In genomic region chr6:119340766-119341487, GRCh38 we compare ENCODE assay signal across 12 cellular contexts. TPM values are rescaled to one million over a fixed set of nuclear protein-coding genes. Genes with fewer than 3 reads are reported as not detected.
A peak's percentile ranks its signal among the peaks of the same experiment; 100 is the strongest.
DNase-seq lines count a peak whose midpoint lies in the region; ATAC-seq and TF ChIP-seq lines count a peak whose summit lies in the region.
"Had no signal": no experiment of that assay in that cellular context is flagged by ENCODE, and none has a peak within 500 bp of the region (broad histone marks: within the 10 kb centered on the region; RNA-seq: fewer than 3 reads in every experiment).

No MANE protein-coding gene starts in this region.

- no peaks in the 10 kb centered on the region for H3K36me3 Mint-ChIP-seq in GM23338 (ENCODE audit: low read depth)
- H3K36me3 Mint-ChIP-seq in T-helper 17 cell (ENCODE audit: low read depth), result peaks cover 2% of the 10 kb centered on the region

- H3K4me1 ChIP-seq in GM23338 (ENCODE audit: insufficient read depth), result peaks cover 19% of the 10 kb centered on the region; the same call in 1 of the 2 replicates
- H3K4me1 ChIP-seq in right cardiac atrium (ENCODE audit: control insufficient read depth, insufficient read depth, low read length), result peaks cover 7% of the 10 kb centered on the region
- peaks cover 13% of the 10 kb centered on the region for H3K4me1 ChIP-seq in smooth muscle cell (ENCODE audit: low read depth)

- no peak overlapping the region for H3K9ac ChIP-seq in smooth muscle cell (ENCODE audit: low read depth)

- no peak overlapping the region for H3K27ac ChIP-seq in GM23338 (ENCODE audit: low read depth)
- peak overlapping the region; percentile 86 for H3K27ac ChIP-seq in right cardiac atrium (ENCODE audit: low read length)
- peak overlapping the region; percentile 45 for H3K27ac ChIP-seq in smooth muscle cell (ENCODE audit: low read depth)

- H3K27ac Mint-ChIP-seq in GM23338, result no peak overlapping the region
- H3K27ac Mint-ChIP-seq in T-helper 17 cell, result peak overlapping the region; percentile 69

- 0 out of 2 replicates have a peak, but pooled peaks cover 2% of the 10 kb centered on the region for H3K9me2 ChIP-seq in GM23338 (ENCODE audit: insufficient read depth)

- H3K4me3 Mint-ChIP-seq in GM23338, result no peak overlapping the region
- peak overlapping the region; percentile 59 for H3K4me3 Mint-ChIP-seq in T-helper 17 cell

- ATAC-seq in GM23338 (peak; percentile 97), T-helper 17 cell (no peak), right cardiac atrium (peak; percentile 26 to 28), HG03139 (IDR thresholded peaks at IDR 0.05; ENCODE audit: unreplicated experiment) (no peak)

- no peaks in the 10 kb centered on the region for H3K9me3 Mint-ChIP-seq in GM23338

- no peak for TF ChIP-seq CTCF in GM23338 (conservative IDR thresholded peaks at IDR 0.05; ENCODE audit: low read depth in 2 of 2)
- TF ChIP-seq CTCF in smooth muscle cell (IDR thresholded peaks at IDR 0.05; ENCODE audit: borderline replicate concordance, insufficient read depth, poor library complexity, severe bottlenecking), result no peak

- H3K4me2 ChIP-seq in GM23338 (no peak overlapping the region), smooth muscle cell (peak overlapping the region; percentile 56)

- H3K27me3 ChIP-seq in GM23338 (ENCODE audit: insufficient read depth) (no peaks in the 10 kb centered on the region), right cardiac atrium (ENCODE audit: control insufficient read depth, insufficient read depth) (no peaks in the 10 kb centered on the region), smooth muscle cell (ENCODE audit: low read depth) (no peaks in the 10 kb centered on the region)

- no peak overlapping the region for H3K4me3 ChIP-seq in GM23338
- H3K4me3 ChIP-seq in right cardiac atrium (ENCODE audit: low read length), result no peak overlapping the region
- peak overlapping the region; percentile 4 for H3K4me3 ChIP-seq in smooth muscle cell

- no peaks in the 10 kb centered on the region for H3K9me3 ChIP-seq in T-helper 17 cell (ENCODE audit: control insufficient read depth, low read length, poor library complexity, severe bottlenecking)
- no peaks in the 10 kb centered on the region for H3K9me3 ChIP-seq in right cardiac atrium (ENCODE audit: control insufficient read depth, low read length)
- no peaks in the 10 kb centered on the region for H3K9me3 ChIP-seq in smooth muscle cell (replicated peaks; ENCODE audit: low read depth)

- intact Hi-C loops in right cardiac atrium (cut with DNase I), result no loop called here

- H3K27me3 Mint-ChIP-seq in GM23338 (ENCODE audit: insufficient read depth, low read depth, poor library complexity) (no peaks in the 10 kb centered on the region), T-helper 17 cell (no peaks in the 10 kb centered on the region)

- H2AFZ ChIP-seq in GM23338, result no peak overlapping the region
- H2AFZ ChIP-seq in smooth muscle cell (ENCODE audit: low read depth), result no peak overlapping the region

- no peaks in the 10 kb centered on the region for H3K79me2 ChIP-seq in GM23338 (replicated peaks; ENCODE audit: insufficient read depth)
- peaks cover 100% of the 10 kb centered on the region for H3K79me2 ChIP-seq in smooth muscle cell (ENCODE audit: low read depth)

- WGBS in right cardiac atrium, result 41% methylated on average over 9 of the region's 9 CpGs
- WGBS in smooth muscle cell (ENCODE audit: low lambda C conversion rate), result 39% methylated on average over 9 of the region's 9 CpGs

- H4K20me1 ChIP-seq in GM23338 (replicated peaks; ENCODE audit: insufficient read depth), result no peaks in the 10 kb centered on the region
- H4K20me1 ChIP-seq in smooth muscle cell (ENCODE audit: low read depth), result peaks cover 88% of the 10 kb centered on the region

- H3K36me3 ChIP-seq in GM23338 (ENCODE audit: insufficient read depth) (no peaks in the 10 kb centered on the region), smooth muscle cell (ENCODE audit: low read depth) (no peaks in the 10 kb centered on the region)

- no peaks in the 10 kb centered on the region for H3F3A ChIP-seq in GM23338 (replicated peaks; ENCODE audit: low read depth)
- no peaks in the 10 kb centered on the region for H3F3A ChIP-seq in smooth muscle cell (ENCODE audit: low read depth)

- DNase-seq in GM23338 (ENCODE audit: low spot score), result peak; percentile 56
- no peak for DNase-seq in T-helper 17 cell
- peak in 2 of 3 donors; percentile 22 to 57 for DNase-seq in right cardiac atrium
- DNase-seq in smooth muscle cell (lab: John Stamatoyannopoulos, UW; ENCODE audit: unreplicated experiment), result no peak
- DNase-seq in NCI-H2171 treated with DMSO at 0.1 percent for 48 hours (lab: John Stamatoyannopoulos, UW), result no peak
- no peak for DNase-seq in foreskin melanocyte
- DNase-seq: activated CD4-positive, alpha-beta T cell treated with anti-CD3 and anti-CD28 coated beads for 4 hours; amniotic stem cell; DMS79 treated with DMSO at 0.1 percent for 48 hours; hypothalamus; stimulated activated CD4-positive, alpha-beta T cell treated with anti-CD3 and anti-CD28 coated beads, Interleukin-2, amount 100 ng/mL, for 48 hours had no signal

- H3K4me1 Mint-ChIP-seq in GM23338, result peaks cover 25% of the 10 kb centered on the region
- H3K4me1 Mint-ChIP-seq in T-helper 17 cell, result peaks cover 36% of the 10 kb centered on the region

TF ChIP-seq in GM23338, 12 proteins besides CTCF, POLR2A, EP300 and RAD21 (continues in another document):
- no peak for TF ChIP-seq EZH2phosphoT487 (IDR thresholded peaks at IDR 0.05; ENCODE audit: unreplicated experiment)
- no peak for TF ChIP-seq CREB1 (CRISPR knock-in tag; IDR thresholded peaks at IDR 0.05; ENCODE audit: low read depth)
- TF ChIP-seq ZNF114 (CRISPR knock-in tag; IDR thresholded peaks at IDR 0.05), result no peak
- TF ChIP-seq ZNF462 (CRISPR knock-in tag; IDR thresholded peaks at IDR 0.05), result no peak
- no peak for TF ChIP-seq EZH2 (IDR thresholded peaks at IDR 0.05; ENCODE audit: low read depth, unreplicated experiment)

RNA-seq across cellular contexts. Expression of gene MAN1A1, which starts 8.6 kb away (rescaled TPM):
- 7.0 and 8.7 TPM in 2 replicates for total RNA-seq in GM23338 (2014; rRNA removed; shearing (Covaris generic))
- polyA plus RNA-seq in GM23338 (2016; fragmentation: Nextera tagmentation; extraction: Ambion mirVana) (1.9 and 2.0 TPM in 2 replicates), right cardiac atrium (11.6 TPM), smooth muscle cell (57.1 and 61.3 TPM in 2 replicates)
- total RNA-seq in T-helper 17 cell (10 to 100 TPM; 14.2 to 19.6 TPM), right cardiac atrium (10 to 100 TPM; 14.1 to 29.7 (median 22.7) TPM), smooth muscle cell (127 and 140 TPM in 2 replicates)

Comparison
In these comparisons a context has a peak if more than half of its experiments do, and no peak if none do; other contexts are left out.
1. ATAC-seq: peak in GM23338 (single experiment) and right cardiac atrium (2 of 2); none in T-helper 17 cell (single experiment) and HG03139 (single experiment).
2. DNase-seq: peak in GM23338 (single experiment) and right cardiac atrium (2 of 3); none in T-helper 17 cell (0 of 3), smooth muscle cell (single experiment), NCI-H2171 treated with DMSO at 0.1 percent for 48 hours (single experiment) and foreskin melanocyte (single experiment).